In genomic region chr1:165896277-165896676, GRCh38 we compare ENCODE assay signal across 10 cellular contexts.
A peak's percentile ranks its signal among the peaks of the same experiment; 100 is the strongest.
DNase-seq lines count a peak whose midpoint lies in the region; ATAC-seq and TF ChIP-seq lines count a peak whose summit lies in the region.
"Had no signal": no experiment of that assay in that cellular context is flagged by ENCODE, and none has a peak within 500 bp of the region (broad histone marks: within the 10 kb centered on the region; RNA-seq: fewer than 3 reads in every experiment).

No MANE protein-coding gene starts in this region.

- ATAC-seq in GM19452 (IDR thresholded peaks at IDR 0.05; ENCODE audit: unreplicated experiment) (no peak), HG02642 (IDR thresholded peaks at IDR 0.05; ENCODE audit: poor library complexity, unreplicated experiment) (no peak)

- H3K4me3 Mint-ChIP-seq in activated T-helper 1 cell treated with anti-CD3 and anti-CD28 coated beads, Interleukin-12 subunit alpha, Interleukin-12 subunit beta, Interleukin-2, Interleukin-4 antibody, amounts not matched to agents 30 ng/mL and 10 ng/mL and 1 ng/mL, durations not matched to agents 14 hours and 24 hours and 36 hours: no peak overlapping the region

- peaks cover 33% of the 10 kb centered on the region for H3K36me3 Mint-ChIP-seq in activated T-helper 1 cell treated with anti-CD3 and anti-CD28 coated beads, Interleukin-12 subunit alpha, Interleukin-12 subunit beta, Interleukin-2, Interleukin-4 antibody, amounts not matched to agents 30 ng/mL and 10 ng/mL and 1 ng/mL, durations not matched to agents 14 hours and 24 hours and 36 hours (ENCODE audit: low read depth)

- DNase-seq in EH (ENCODE audit: low read depth): peak; percentile 96
- DNase-seq in SW 1271 (lab: John Stamatoyannopoulos, UW): peak; percentile 17 to 36
- peak; percentile 89 for DNase-seq in fibroblast of pulmonary artery (ENCODE audit: low read depth)
- DNase-seq in pulmonary artery endothelial cell (ENCODE audit: low read depth, low spot score): peak; percentile 83
- no peak for DNase-seq in activated T-helper 1 cell treated with anti-CD3 and anti-CD28 coated beads, Interleukin-12 subunit alpha, Interleukin-12 subunit beta, Interleukin-2, Interleukin-4 antibody, amounts not matched to agents 30 ng/mL and 10 ng/mL and 1 ng/mL, durations not matched to agents 14 hours and 24 hours and 36 hours (ENCODE audit: low spot score)
- DNase-seq in SKM-1 treated with dmso at 0.1 percent for 144 hours (lab: John Stamatoyannopoulos, UW; ENCODE audit: unreplicated experiment): no peak
- DNase-seq: GOT3, NCI-H1417 treated with DMSO at 0.1 percent for 48 hours had no signal

- H3K9me3 Mint-ChIP-seq in activated T-helper 1 cell treated with anti-CD3 and anti-CD28 coated beads, Interleukin-12 subunit alpha, Interleukin-12 subunit beta, Interleukin-2, Interleukin-4 antibody, amounts not matched to agents 30 ng/mL and 10 ng/mL and 1 ng/mL, durations not matched to agents 14 hours and 24 hours and 36 hours: no peaks in the 10 kb centered on the region

- intact Hi-C loops in activated T-helper 1 cell treated with anti-CD3 and anti-CD28 coated beads, Interleukin-12 subunit alpha, Interleukin-12 subunit beta, Interleukin-2, Interleukin-4 antibody, amounts not matched to agents 30 ng/mL and 10 ng/mL and 1 ng/mL, durations not matched to agents 14 hours and 24 hours and 36 hours (cut with micrococcal nuclease): no loop called here

- no peaks in the 10 kb centered on the region for H3K27me3 Mint-ChIP-seq in activated T-helper 1 cell treated with anti-CD3 and anti-CD28 coated beads, Interleukin-12 subunit alpha, Interleukin-12 subunit beta, Interleukin-2, Interleukin-4 antibody, amounts not matched to agents 30 ng/mL and 10 ng/mL and 1 ng/mL, durations not matched to agents 14 hours and 24 hours and 36 hours (ENCODE audit: insufficient read depth)

- H3K4me1 Mint-ChIP-seq in activated T-helper 1 cell treated with anti-CD3 and anti-CD28 coated beads, Interleukin-12 subunit alpha, Interleukin-12 subunit beta, Interleukin-2, Interleukin-4 antibody, amounts not matched to agents 30 ng/mL and 10 ng/mL and 1 ng/mL, durations not matched to agents 14 hours and 24 hours and 36 hours (ENCODE audit: low read depth): peaks cover 28% of the 10 kb centered on the region

- H3K27ac Mint-ChIP-seq in activated T-helper 1 cell treated with anti-CD3 and anti-CD28 coated beads, Interleukin-12 subunit alpha, Interleukin-12 subunit beta, Interleukin-2, Interleukin-4 antibody, amounts not matched to agents 30 ng/mL and 10 ng/mL and 1 ng/mL, durations not matched to agents 14 hours and 24 hours and 36 hours: no peak overlapping the region

- no peak overlapping the region for H3K4me3 ChIP-seq in fibroblast of pulmonary artery (replicated peaks; ENCODE audit: low read depth, low read length)

- TF ChIP-seq CTCF in fibroblast of pulmonary artery (IDR thresholded peaks at IDR 0.05; ENCODE audit: low read length, missing control alignments): no peak

Comparison
In these comparisons a context has a peak if more than half of its experiments do, and no peak if none do; other contexts are left out.
1. DNase-seq: peak in EH (single experiment), SW 1271 (2 of 2), fibroblast of pulmonary artery (single experiment) and pulmonary artery endothelial cell (single experiment); none in activated T-helper 1 cell treated with anti-CD3 and anti-CD28 coated beads, Interleukin-12 subunit alpha, Interleukin-12 subunit beta, Interleukin-2, Interleukin-4 antibody, amounts not matched to agents 30 ng/mL and 10 ng/mL and 1 ng/mL, durations not matched to agents 14 hours and 24 hours and 36 hours (single experiment) and SKM-1 treated with dmso at 0.1 percent for 144 hours (single experiment).